Comparison of ENCODE assay signal across 19 cellular contexts in the genomic region with DNA sequence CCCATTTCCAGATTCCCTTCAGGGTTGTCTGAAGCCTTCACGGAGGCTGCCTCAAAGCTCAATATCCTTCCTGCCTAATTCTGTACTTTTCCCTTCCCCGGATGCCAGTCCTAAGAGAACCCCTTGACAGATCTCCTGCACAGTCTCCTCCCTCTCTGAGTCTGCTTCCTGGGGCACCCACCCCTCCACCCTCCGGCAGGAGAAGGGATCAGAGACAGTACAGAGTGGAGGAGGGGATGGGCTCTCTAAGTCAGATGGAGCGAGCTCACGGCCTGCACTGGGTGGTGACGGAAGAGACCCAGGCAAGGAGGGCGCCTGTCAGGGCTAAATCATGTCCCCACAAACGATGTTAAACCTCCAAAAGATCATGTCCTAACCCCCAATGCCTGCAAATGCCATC. TPM values are rescaled to one million over a fixed set of nuclear protein-coding genes. Genes with fewer than 3 reads are reported as not detected.
A peak's percentile ranks its signal among the peaks of the same experiment; 100 is the strongest.
DNase-seq lines count a peak whose midpoint lies in the region; ATAC-seq and FAIRE-seq lines count a peak whose summit lies in the region.
"Had no signal": no experiment of that assay in that cellular context is flagged by ENCODE, and none has a peak within 500 bp of the region (broad histone marks: within the 10 kb centered on the region; RNA-seq: fewer than 3 reads in every experiment).

No MANE protein-coding gene starts in this region.

- CTCF ChIA-PET in T-cell (lab: Charles Lee): interaction anchor here (0.6 to 4.4 kb wide), 7 partner anchors 9 to 204 kb away, joined by 3 to 39 read pairs (median 6); no protein-coding TSS in a partner anchor

- peaks cover 4% of the 10 kb centered on the region for H3K36me3 Mint-ChIP-seq in activated CD4-positive, alpha-beta T cell treated with anti-CD3 and anti-CD28 coated beads, Interleukin-2, amount 10 ng/mL, durations not matched to agents 24 days and 14 days (ENCODE audit: low read depth)
- no peaks in the 10 kb centered on the region for H3K36me3 Mint-ChIP-seq in T-cell
- H3K36me3 Mint-ChIP-seq in effector memory CD8-positive, alpha-beta T cell (ENCODE audit: insufficient read depth): peaks cover 7% of the 10 kb centered on the region
- H3K36me3 Mint-ChIP-seq in stimulated activated memory B cell treated with anti-CD40 and anti-IgM and Interleukin-4, amounts not matched to agents 10 μg/mL and 1 μg/mL and 100 μg/mL, for 72 hours: no peaks in the 10 kb centered on the region

- no peaks in the 10 kb centered on the region for H3K9me3 Mint-ChIP-seq in activated CD4-positive, alpha-beta T cell treated with anti-CD3 and anti-CD28 coated beads, Interleukin-2, amount 10 ng/mL, durations not matched to agents 24 days and 14 days
- H3K9me3 Mint-ChIP-seq in T-cell: no peaks in the 10 kb centered on the region
- H3K9me3 Mint-ChIP-seq in effector memory CD8-positive, alpha-beta T cell: no peaks in the 10 kb centered on the region
- H3K9me3 Mint-ChIP-seq in stimulated activated memory B cell treated with anti-CD40 and anti-IgM and Interleukin-4, amounts not matched to agents 10 μg/mL and 1 μg/mL and 100 μg/mL, for 72 hours: no peaks in the 10 kb centered on the region

- intact Hi-C loops in activated CD4-positive, alpha-beta T cell treated with anti-CD3 and anti-CD28 coated beads, Interleukin-2, amount 10 ng/mL, durations not matched to agents 24 days and 14 days (cut with micrococcal nuclease): loop anchor here (5.0 to 10.0 kb wide), 2 partner anchors 114 to 317 kb away; no protein-coding TSS in a partner anchor

- FAIRE-seq in frontal cortex (lab: Jason Lieb, UNC): no peak
- FAIRE-seq: A204.1, endothelial cell of umbilical vein, K562, kidney had no signal

- H3K27ac Mint-ChIP-seq in activated CD4-positive, alpha-beta T cell treated with anti-CD3 and anti-CD28 coated beads, Interleukin-2, amount 10 ng/mL, durations not matched to agents 24 days and 14 days: peak overlapping the region; percentile 86
- peak overlapping the region; percentile 96 to 99 for H3K27ac Mint-ChIP-seq in T-cell
- H3K27ac Mint-ChIP-seq in effector memory CD8-positive, alpha-beta T cell: peak overlapping the region; percentile 93 to 100
- H3K27ac Mint-ChIP-seq in stimulated activated memory B cell treated with anti-CD40 and anti-IgM and Interleukin-4, amounts not matched to agents 10 μg/mL and 1 μg/mL and 100 μg/mL, for 72 hours: peak overlapping the region; percentile 47

- H3K4me1 Mint-ChIP-seq in activated CD4-positive, alpha-beta T cell treated with anti-CD3 and anti-CD28 coated beads, Interleukin-2, amount 10 ng/mL, durations not matched to agents 24 days and 14 days: peaks cover 49% of the 10 kb centered on the region
- H3K4me1 Mint-ChIP-seq in T-cell: peaks cover 60 to 68% (median 68%) of the 10 kb centered on the region in 3 donors
- peaks cover 46 to 62% of the 10 kb centered on the region in 2 donors for H3K4me1 Mint-ChIP-seq in effector memory CD8-positive, alpha-beta T cell (ENCODE audit: low read depth in 2 of 2)
- H3K4me1 Mint-ChIP-seq in stimulated activated memory B cell treated with anti-CD40 and anti-IgM and Interleukin-4, amounts not matched to agents 10 μg/mL and 1 μg/mL and 100 μg/mL, for 72 hours: peaks cover 42% of the 10 kb centered on the region

- POLR2A ChIA-PET in T-cell (lab: Charles Lee): interaction anchor here in 1 of 2 donors (0.6 to 0.7 kb wide), 3 partner anchors 20 to 380 kb away, joined by 3 to 6 read pairs (median 4); no protein-coding TSS in a partner anchor

- peak; percentile 61 for DNase-seq in activated CD4-positive, alpha-beta T cell treated with anti-CD3 and anti-CD28 coated beads, Interleukin-2, amount 10 ng/mL, durations not matched to agents 24 days and 14 days
- no peak for DNase-seq in activated CD4-positive, alpha-beta T cell treated with anti-CD3 and anti-CD28 coated beads for 48 hours
- no peak for DNase-seq in T-cell
- no peak for DNase-seq in effector memory CD8-positive, alpha-beta T cell
- no peak for DNase-seq in frontal cortex (ENCODE audit: low spot score in 2 of 2)
- DNase-seq in HPDE6-E6E7 (ENCODE audit: extremely low spot score): no peak
- DNase-seq: activated gamma-delta T cell, body of pancreas, hippocampal formation, kidney, mesenchymal stem cell, NCI-H2029, transverse colon had no signal

- H3K4me3 Mint-ChIP-seq in activated CD4-positive, alpha-beta T cell treated with anti-CD3 and anti-CD28 coated beads, Interleukin-2, amount 10 ng/mL, durations not matched to agents 24 days and 14 days: peak overlapping the region; percentile 22
- peak overlapping the region in 2 of 3 donors; percentile 37 to 86 for H3K4me3 Mint-ChIP-seq in T-cell
- peak overlapping the region; percentile 73 to 74 for H3K4me3 Mint-ChIP-seq in effector memory CD8-positive, alpha-beta T cell
- H3K4me3 Mint-ChIP-seq in stimulated activated memory B cell treated with anti-CD40 and anti-IgM and Interleukin-4, amounts not matched to agents 10 μg/mL and 1 μg/mL and 100 μg/mL, for 72 hours: peak overlapping the region; percentile 8

- H3K27me3 Mint-ChIP-seq in activated CD4-positive, alpha-beta T cell treated with anti-CD3 and anti-CD28 coated beads, Interleukin-2, amount 10 ng/mL, durations not matched to agents 24 days and 14 days: no peaks in the 10 kb centered on the region
- H3K27me3 Mint-ChIP-seq in T-cell: no peaks in the 10 kb centered on the region
- H3K27me3 Mint-ChIP-seq in effector memory CD8-positive, alpha-beta T cell: no peaks in the 10 kb centered on the region
- H3K27me3 Mint-ChIP-seq in stimulated activated memory B cell treated with anti-CD40 and anti-IgM and Interleukin-4, amounts not matched to agents 10 μg/mL and 1 μg/mL and 100 μg/mL, for 72 hours: no peaks in the 10 kb centered on the region

- ATAC-seq in T-cell (replicated peaks in 1 of 4) (no peak), GM19395 (IDR thresholded peaks at IDR 0.05; ENCODE audit: unreplicated experiment) (no peak)
- ATAC-seq in effector memory CD8-positive, alpha-beta T cell (replicated peaks): no peak
- ATAC-seq in stimulated activated memory B cell treated with anti-CD40 and anti-IgM and Interleukin-4, amounts not matched to agents 10 μg/mL and 1 μg/mL and 100 μg/mL, for 72 hours: no peak
- ATAC-seq: body of pancreas, K562 had no signal

RNA-seq across cellular contexts. Expression of gene CARD11, which starts 48.0 kb away (rescaled TPM):
- 93.4 and 96.2 TPM in 2 replicates for total RNA-seq in activated CD4-positive, alpha-beta T cell treated with anti-CD3 and anti-CD28 coated beads, Interleukin-2, amount 10 ng/mL, durations not matched to agents 24 days and 14 days
- 100 to 1,000 TPM; 105 to 142 (median 132) TPM for total RNA-seq in T-cell
- total RNA-seq in frontal cortex: 0.41 TPM
- total RNA-seq: fibroblast of villous mesenchyme had no signal

Comparison
In these comparisons a context has a peak if more than half of its experiments do, and no peak if none do; other contexts are left out.
1. H3K27ac Mint-ChIP-seq: peak in every context shown above with its lines; median percentile 98 in T-cell; 96 in effector memory CD8-positive, alpha-beta T cell; 86 in activated CD4-positive, alpha-beta T cell treated with anti-CD3 and anti-CD28 coated beads, Interleukin-2, amount 10 ng/mL, durations not matched to agents 24 days and 14 days; 47 in stimulated activated memory B cell treated with anti-CD40 and anti-IgM and Interleukin-4, amounts not matched to agents 10 μg/mL and 1 μg/mL and 100 μg/mL, for 72 hours.
2. H3K4me3 Mint-ChIP-seq: peak in every context shown above with its lines; median percentile 74 in effector memory CD8-positive, alpha-beta T cell; 62 in T-cell; 22 in activated CD4-positive, alpha-beta T cell treated with anti-CD3 and anti-CD28 coated beads, Interleukin-2, amount 10 ng/mL, durations not matched to agents 24 days and 14 days; 8 in stimulated activated memory B cell treated with anti-CD40 and anti-IgM and Interleukin-4, amounts not matched to agents 10 μg/mL and 1 μg/mL and 100 μg/mL, for 72 hours.
3. RNA of gene CARD11, which starts 48.0 kb away (total RNA-seq): 105 to 142 TPM in T-cell and 93.4 to 96.2 TPM in activated CD4-positive, alpha-beta T cell treated with anti-CD3 and anti-CD28 coated beads, Interleukin-2, amount 10 ng/mL, durations not matched to agents 24 days and 14 days; 0.41 TPM in frontal cortex (single experiment); every median in the first group is over 10 times any median in the second.